In the genomic region with DNA sequence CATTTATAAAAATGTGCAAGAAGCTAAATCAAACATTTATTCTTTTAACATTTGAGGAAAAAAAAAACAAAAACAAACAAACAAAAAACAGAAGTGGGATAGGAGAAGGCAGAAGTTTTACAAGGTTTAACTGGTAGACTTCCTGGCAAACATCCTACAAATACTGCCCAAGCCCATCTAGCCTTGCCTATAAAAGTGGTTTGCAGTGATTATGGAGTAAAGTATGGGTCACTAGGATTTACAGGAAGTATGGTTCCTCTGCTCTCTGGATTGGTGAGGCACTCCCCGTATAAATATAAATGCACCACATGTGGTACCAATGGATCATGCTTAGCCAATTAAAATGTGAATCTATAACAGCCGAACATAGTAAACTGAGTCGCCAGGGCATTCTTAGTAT, we compare ENCODE assay signal across 19 cellular contexts.
A peak's percentile ranks its signal among the peaks of the same experiment; 100 is the strongest.
DNase-seq lines count a peak whose midpoint lies in the region; ATAC-seq and TF ChIP-seq lines count a peak whose summit lies in the region.
"Had no signal": no experiment of that assay in that cellular context is flagged by ENCODE, and none has a peak within 500 bp of the region (broad histone marks: within the 10 kb centered on the region; RNA-seq: fewer than 3 reads in every experiment).

No MANE protein-coding gene starts in this region.

- no peak overlapping the region for H2AFZ ChIP-seq in PC-3 (ENCODE audit: low read length)
- no peak overlapping the region for H2AFZ ChIP-seq in neural progenitor cell (replicated peaks)
- H2AFZ ChIP-seq: GM23338 had no signal

- no TSS peak for BruUV-seq in PC-3 (replicated peaks; lab: Mats Ljungman, UMichigan)

- H3K4me3 Mint-ChIP-seq in neural progenitor cell (no peak overlapping the region), glutamatergic neuron (ENCODE audit: unreplicated experiment) (no peak overlapping the region)
- H3K4me3 Mint-ChIP-seq: CD4-positive, alpha-beta memory T cell; GM23338; HFFc6 had no signal

- CTCF ChIA-PET in PC-3 (lab: Charles Lee), result no interaction called here

- H3K9me3 ChIP-seq in PC-3 (ENCODE audit: low read length) (no peaks in the 10 kb centered on the region), neural progenitor cell (ENCODE audit: low read depth) (no peaks in the 10 kb centered on the region)
- H3K9me3 ChIP-seq: BE2C, HAP-1 had no signal

- H4K20me1 ChIP-seq in PC-3 (ENCODE audit: low read length) (no peaks in the 10 kb centered on the region), neural progenitor cell (ENCODE audit: low read depth) (no peaks in the 10 kb centered on the region)
- H4K20me1 ChIP-seq: BLaER1 treated with 17β-estradiol and CSF1 and Interleukin-3, amounts not matched to agents 10 nM and 100 nM had no signal

- H3K79me2 ChIP-seq in PC-3 (ENCODE audit: low read length) (no peaks in the 10 kb centered on the region), neural progenitor cell (ENCODE audit: low read depth) (no peaks in the 10 kb centered on the region)

- H3K27ac ChIP-seq in PC-3 (ENCODE audit: low read length) (peak overlapping the region; percentile 27), neural progenitor cell (no peak overlapping the region)
- H3K27ac ChIP-seq: BLaER1 treated with 17β-estradiol and CSF1 and Interleukin-3, amounts not matched to agents 10 nM and 100 nM had no signal

- H3K4me2 ChIP-seq in PC-3 (ENCODE audit: low read length) (no peak overlapping the region), neural progenitor cell (no peak overlapping the region)
- H3K4me2 ChIP-seq: BLaER1 treated with 17β-estradiol and CSF1 and Interleukin-3, amounts not matched to agents 10 nM and 100 nM; GM23338 had no signal

- H3K36me3 ChIP-seq in PC-3 (ENCODE audit: low read depth, low read length) (no peaks in the 10 kb centered on the region), neural progenitor cell (no peaks in the 10 kb centered on the region)
- H3K36me3 ChIP-seq: BE2C; BLaER1 treated with 17β-estradiol and CSF1 and Interleukin-3, amounts not matched to agents 10 nM and 100 nM; HAP-1 had no signal

- intact Hi-C loops in PC-3 (cut with micrococcal nuclease) (loop anchor here (5.0 kb wide), 1 partner anchor 75 kb away; no protein-coding TSS in a partner anchor), sciatic nerve (cut with DNase I) (no loop called here)

- no peak overlapping the region for H3K9ac ChIP-seq in PC-3 (ENCODE audit: low read length)
- no peak overlapping the region for H3K9ac ChIP-seq in neural progenitor cell
- H3K9ac ChIP-seq: BLaER1 treated with 17β-estradiol and CSF1 and Interleukin-3, amounts not matched to agents 10 nM and 100 nM had no signal

- ATAC-seq in PC-3 (peak; percentile 88), sciatic nerve (no peak)
- ATAC-seq: GM23338 had no signal

- no peaks in the 10 kb centered on the region for H3F3A ChIP-seq in PC-3 (ENCODE audit: low read length, unreplicated experiment)
- no peaks in the 10 kb centered on the region for H3F3A ChIP-seq in neural progenitor cell (ENCODE audit: low read depth)

- no peaks in the 10 kb centered on the region for H3K27me3 Mint-ChIP-seq in neural progenitor cell (ENCODE audit: insufficient read depth, low read depth)
- H3K27me3 Mint-ChIP-seq in glutamatergic neuron (ENCODE audit: unreplicated experiment), result peaks cover 5% of the 10 kb centered on the region
- H3K27me3 Mint-ChIP-seq: CD4-positive, alpha-beta memory T cell had no signal

- H3K27me3 ChIP-seq in PC-3 (ENCODE audit: low read length) (no peaks in the 10 kb centered on the region), neural progenitor cell (no peaks in the 10 kb centered on the region)
- H3K27me3 ChIP-seq: BE2C; BLaER1 treated with 17β-estradiol and CSF1 and Interleukin-3, amounts not matched to agents 10 nM and 100 nM had no signal

- no peak overlapping the region for H3K4me3 ChIP-seq in LNCaP clone FGC (ENCODE audit: low read depth, low read length)
- no peak overlapping the region for H3K4me3 ChIP-seq in PC-3 (ENCODE audit: low read length)
- H3K4me3 ChIP-seq in neural progenitor cell, result no peak overlapping the region
- H3K4me3 ChIP-seq: BLaER1 treated with 17β-estradiol and CSF1 and Interleukin-3, amounts not matched to agents 10 nM and 100 nM; GM23338; HAP-1 had no signal

- H3K36me3 Mint-ChIP-seq in neural progenitor cell (peaks cover 6% of the 10 kb centered on the region), glutamatergic neuron (ENCODE audit: unreplicated experiment) (peaks cover 15% of the 10 kb centered on the region)
- H3K36me3 Mint-ChIP-seq: CD4-positive, alpha-beta memory T cell had no signal

- POLR2A ChIA-PET in PC-3 (lab: Charles Lee; ENCODE audit: unreplicated experiment), result no interaction called here

- H3K27ac Mint-ChIP-seq in neural progenitor cell (peak overlapping the region; percentile 39), glutamatergic neuron (ENCODE audit: unreplicated experiment) (no peak overlapping the region)
- H3K27ac Mint-ChIP-seq: CD4-positive, alpha-beta memory T cell; GM23338; HFFc6 had no signal

- DNase-seq in EH (ENCODE audit: low read depth) (peak; percentile 15), LNCaP clone FGC (ENCODE audit: low read depth) (peak; percentile 10), PC-3 (peak; percentile 57), neural progenitor cell (ENCODE audit: low spot score) (no peak), sciatic nerve (ENCODE audit: low spot score) (no peak), glutamatergic neuron (no peak), C1 segment of cervical spinal cord (lab: John Stamatoyannopoulos, UW) (no peak), activated gamma-delta T cell (lab: John Stamatoyannopoulos, UW) (no peak)
- DNase-seq: AML-193; BE2C; Calu3; CD4-positive, alpha-beta memory T cell; COR-L47; DMS79; GF-D8; HFFc6 had no signal

- H3K4me1 Mint-ChIP-seq in neural progenitor cell (peaks cover 20% of the 10 kb centered on the region), glutamatergic neuron (ENCODE audit: low read depth, unreplicated experiment) (peaks cover 18% of the 10 kb centered on the region)
- H3K4me1 Mint-ChIP-seq: CD4-positive, alpha-beta memory T cell; GM23338 had no signal

- peaks cover 19% of the 10 kb centered on the region for H3K9me3 Mint-ChIP-seq in neural progenitor cell
- H3K9me3 Mint-ChIP-seq in glutamatergic neuron (ENCODE audit: unreplicated experiment), result peaks cover 12% of the 10 kb centered on the region

- H3K9me2 ChIP-seq in PC-3 (replicated peaks; ENCODE audit: low read length), result no peaks in the 10 kb centered on the region

- TF ChIP-seq CTCF in LNCaP clone FGC (IDR thresholded peaks at IDR 0.05; ENCODE audit: control insufficient read depth, extremely low read depth, insufficient read depth) (no peak), PC-3 (conservative IDR thresholded peaks at IDR 0.05; ENCODE audit: low read depth, low read length) (no peak), neural progenitor cell (IDR thresholded peaks at IDR 0.05) (no peak), glutamatergic neuron (IDR thresholded peaks at IDR 0.05; ENCODE audit: partially characterized antibody, unreplicated experiment) (no peak)

- H3K4me1 ChIP-seq in PC-3 (ENCODE audit: insufficient read depth, low read length) (peaks cover 21% of the 10 kb centered on the region), neural progenitor cell (peaks cover 18% of the 10 kb centered on the region)
- H3K4me1 ChIP-seq: BLaER1 treated with 17β-estradiol and CSF1 and Interleukin-3, amounts not matched to agents 10 nM and 100 nM; HAP-1 had no signal

Comparison
In these comparisons a context has a peak if more than half of its experiments do, and no peak if none do; other contexts are left out.
1. DNase-seq: peak in EH (single experiment), LNCaP clone FGC (single experiment) and PC-3 (single experiment); none in neural progenitor cell (single experiment), sciatic nerve (single experiment), glutamatergic neuron (single experiment), C1 segment of cervical spinal cord (0 of 14) and activated gamma-delta T cell (single experiment).